Comparison of ENCODE assay signal across 8 cellular contexts in genomic region chr17:76772842-76773521, GRCh38. TPM values are rescaled to one million over a fixed set of nuclear protein-coding genes. Genes with fewer than 3 reads are reported as not detected.
DNase-seq lines count a peak whose midpoint lies in the region; TF ChIP-seq lines count a peak whose summit lies in the region.

No MANE protein-coding gene starts in this region.

- no peak for TF ChIP-seq CTCF in fibroblast of the aortic adventitia (IDR thresholded peaks at IDR 0.05; ENCODE audit: insufficient read depth, low read length)

- DNase-seq in CD1c-positive myeloid dendritic cell (ENCODE audit: extremely low spot score) (peak; percentile 16), NCI-H524 treated with DMSO at 0.1 percent for 48 hours (lab: John Stamatoyannopoulos, UW) (peak; percentile 88), fibroblast of the aortic adventitia (ENCODE audit: low read depth) (peak; percentile 79), NCI-H146 treated with DMSO at 0.1 percent for 48 hours (lab: John Stamatoyannopoulos, UW; ENCODE audit: unreplicated experiment) (no peak), inferior parietal cortex (ENCODE audit: extremely low spot score) (no peak), NCI-H774 (lab: John Stamatoyannopoulos, UW) (no peak)
- peak; percentile 58 for DNase-seq in activated CD8-positive, alpha-beta memory T cell treated with anti-CD3 and anti-CD28 coated beads, Interleukin-2, amount 50 U/mL, for 4 hours
- peak; percentile 55 for DNase-seq in stimulated activated CD4-positive, alpha-beta T cell treated with anti-CD3 and anti-CD28 coated beads, Interleukin-4, amount 100 ng/mL, for 1 hour

- H3K4me3 ChIP-seq in fibroblast of the aortic adventitia (ENCODE audit: low read depth, low read length): no peak overlapping the region

RNA-seq across cellular contexts. Expression of gene MFSD11, which starts 35.1 kb away (rescaled TPM):
- 33.4 and 40.5 TPM in 2 replicates for total RNA-seq in fibroblast of the aortic adventitia (ENCODE audit: low replicate concordance)

RNA-seq across cellular contexts. Expression of gene SRSF2, which starts 35.9 kb away (rescaled TPM):
- 62.8 and 109 TPM in 2 replicates for total RNA-seq in fibroblast of the aortic adventitia (ENCODE audit: low replicate concordance)

RNA-seq across cellular contexts. Expression of gene METTL23, which starts 46.3 kb away (rescaled TPM):
- 17.9 and 29.1 TPM in 2 replicates for total RNA-seq in fibroblast of the aortic adventitia (ENCODE audit: low replicate concordance)

RNA-seq across cellular contexts. Expression of gene JMJD6, which starts 46.6 kb away (rescaled TPM):
- total RNA-seq in fibroblast of the aortic adventitia (ENCODE audit: low replicate concordance): 10.8 and 18.1 TPM in 2 replicates

Comparison
In these comparisons a context has a peak if more than half of its experiments do, and no peak if none do; other contexts are left out.
1. DNase-seq: peak in CD1c-positive myeloid dendritic cell (single experiment), NCI-H524 treated with DMSO at 0.1 percent for 48 hours (single experiment), activated CD8-positive, alpha-beta memory T cell treated with anti-CD3 and anti-CD28 coated beads, Interleukin-2, amount 50 U/mL, for 4 hours (single experiment), fibroblast of the aortic adventitia (single experiment) and stimulated activated CD4-positive, alpha-beta T cell treated with anti-CD3 and anti-CD28 coated beads, Interleukin-4, amount 100 ng/mL, for 1 hour (single experiment); none in NCI-H146 treated with DMSO at 0.1 percent for 48 hours (single experiment), inferior parietal cortex (single experiment) and NCI-H774 (single experiment).